ENCODE assay signal across 10 cellular contexts in genomic region chr12:9667403-9667802, GRCh38. TPM values are rescaled to one million over a fixed set of nuclear protein-coding genes. Genes with fewer than 3 reads are reported as not detected.
DNase-seq lines count a peak whose midpoint lies in the region; ATAC-seq and TF ChIP-seq lines count a peak whose summit lies in the region.
"Had no signal": no experiment of that assay in that cellular context is flagged by ENCODE, and none has a peak within 500 bp of the region (broad histone marks: within the 10 kb centered on the region; RNA-seq: fewer than 3 reads in every experiment).

No MANE protein-coding gene starts in this region.

- H3K4me3 Mint-ChIP-seq in activated CD4-positive, alpha-beta T cell treated with anti-CD3 and anti-CD28 coated beads for 36 hours: peak overlapping the region; percentile 93

- peak; percentile 54 for ATAC-seq in activated CD4-positive, alpha-beta T cell treated with anti-CD3 and anti-CD28 coated beads for 36 hours
- peak; percentile 50 for ATAC-seq in GM21737 (IDR thresholded peaks at IDR 0.05; ENCODE audit: unreplicated experiment)

- peak overlapping the region; percentile 99 for H3K27ac Mint-ChIP-seq in activated CD4-positive, alpha-beta T cell treated with anti-CD3 and anti-CD28 coated beads for 36 hours

- TF ChIP-seq CTCF in MM.1S (IDR thresholded peaks at IDR 0.05; ENCODE audit: low read length) (peak; percentile 8; the same call in 1 of the 2 replicates), osteoblast (IDR thresholded peaks at IDR 0.05; ENCODE audit: extremely low read depth, low read depth, low read length) (no peak)

- POLR2A ChIA-PET in activated CD4-positive, alpha-beta T cell treated with anti-CD3 and anti-CD28 coated beads for 36 hours (lab: Charles Lee): interaction anchor here (1.0 to 7.0 kb wide), 4 partner anchors 11 to 93 kb away, joined by 4 to 190 read pairs (median 51); partner anchors contain the start of gene CD69

- H3K79me2 ChIP-seq in MM.1S (ENCODE audit: low read length) (no peaks in the 10 kb centered on the region), osteoblast (ENCODE audit: insufficient read depth, low read length) (no peaks in the 10 kb centered on the region)

- DNase-seq in activated CD4-positive, alpha-beta T cell treated with anti-CD3 and anti-CD28 coated beads for 36 hours: peak; percentile 45
- no peak for DNase-seq in activated CD4-positive, alpha-beta T cell treated with anti-CD3 and anti-CD28 coated beads for 1 hour
- DNase-seq in MM.1S: peak; percentile 58
- DNase-seq in osteoblast (ENCODE audit: insufficient read length, low spot score, missing footprints): no peak
- no peak for DNase-seq in T-helper 9 cell
- DNase-seq in COLO668 (lab: John Stamatoyannopoulos, UW; ENCODE audit: unreplicated experiment): no peak
- DNase-seq in activated gamma-delta T cell treated with Interleukin-2 at 50 U/mL for 16 hours: no peak
- DNase-seq: 8988T, Kasumi-1 had no signal

- H3K4me3 ChIP-seq in MM.1S (ENCODE audit: low read length): 0 out of 2 replicates have a peak overlapping the region, but pooled peaks have one; percentile 0
- H3K4me3 ChIP-seq in osteoblast (ENCODE audit: insufficient read depth, low read length): no peak overlapping the region

- H3K9me2 ChIP-seq in MM.1S (replicated peaks; ENCODE audit: insufficient read depth, low read length): no peaks in the 10 kb centered on the region

- H3K9me3 ChIP-seq in MM.1S (replicated peaks; ENCODE audit: insufficient read depth, low read length) (no peaks in the 10 kb centered on the region), osteoblast (ENCODE audit: low read depth, low read length) (no peaks in the 10 kb centered on the region)

- H3K9me3 Mint-ChIP-seq in activated CD4-positive, alpha-beta T cell treated with anti-CD3 and anti-CD28 coated beads for 36 hours (ENCODE audit: low read depth): peaks cover 3% of the 10 kb centered on the region

- no peak overlapping the region for H2AFZ ChIP-seq in MM.1S (ENCODE audit: low read length)
- no peak overlapping the region for H2AFZ ChIP-seq in osteoblast (ENCODE audit: low read length)

- peak overlapping the region; percentile 20; the same call in 1 of the 2 replicates for H3K4me2 ChIP-seq in MM.1S (ENCODE audit: low read depth, low read length)
- H3K4me2 ChIP-seq in osteoblast (ENCODE audit: insufficient read depth, low read length): peak overlapping the region; percentile 20

- peaks cover 63% of the 10 kb centered on the region for H3K4me1 Mint-ChIP-seq in activated CD4-positive, alpha-beta T cell treated with anti-CD3 and anti-CD28 coated beads for 36 hours

- H4K20me1 ChIP-seq in MM.1S (ENCODE audit: insufficient read depth, low read length) (no peaks in the 10 kb centered on the region), osteoblast (ENCODE audit: insufficient read depth, low read length) (no peaks in the 10 kb centered on the region)

- H3K27me3 Mint-ChIP-seq in activated CD4-positive, alpha-beta T cell treated with anti-CD3 and anti-CD28 coated beads for 36 hours: no peaks in the 10 kb centered on the region

- intact Hi-C loops in activated CD4-positive, alpha-beta T cell treated with anti-CD3 and anti-CD28 coated beads for 36 hours (cut with DNase I, micrococcal nuclease): loop anchor here (5.0 kb wide), 3 partner anchors 200 to 715 kb away; partner anchors contain the start of genes CLEC2B (in 1 of the 2) and GABARAPL1 (in 1 of the 2)

- H3K4me1 ChIP-seq in MM.1S (ENCODE audit: low read length) (no peaks in the 10 kb centered on the region; the same call in 1 of the 2 replicates), osteoblast (ENCODE audit: insufficient read depth, low read length) (peaks cover 12% of the 10 kb centered on the region)

- H3K27ac ChIP-seq in MM.1S (ENCODE audit: low read length): peak overlapping the region; percentile 39; the same call in 1 of the 2 replicates
- no peak overlapping the region for H3K27ac ChIP-seq in osteoblast (ENCODE audit: low read depth, low read length)

- no peaks in the 10 kb centered on the region for H3K27me3 ChIP-seq in MM.1S (replicated peaks; ENCODE audit: insufficient read depth, low read length)
- H3K27me3 ChIP-seq in osteoblast (ENCODE audit: insufficient read depth, low read length): no peaks in the 10 kb centered on the region

- H3K36me3 Mint-ChIP-seq in activated CD4-positive, alpha-beta T cell treated with anti-CD3 and anti-CD28 coated beads for 36 hours (ENCODE audit: low read depth): peaks cover 80% of the 10 kb centered on the region

- H3K36me3 ChIP-seq in MM.1S (replicated peaks; ENCODE audit: insufficient read depth, low read length): no peaks in the 10 kb centered on the region; the same call in 1 of the 2 replicates
- peaks cover 3% of the 10 kb centered on the region for H3K36me3 ChIP-seq in osteoblast (ENCODE audit: insufficient read depth, low read length)

- no peak overlapping the region for H3K9ac ChIP-seq in MM.1S (ENCODE audit: low read length)

- CTCF ChIA-PET in activated CD4-positive, alpha-beta T cell treated with anti-CD3 and anti-CD28 coated beads for 36 hours (lab: Charles Lee): interaction anchor here (1.7 to 11.5 kb wide), 5 partner anchors 9 to 75 kb away, joined by 5 to 124 read pairs (median 10); no protein-coding TSS in a partner anchor

- peaks cover 4% of the 10 kb centered on the region; the same call in 1 of the 2 replicates for H3F3A ChIP-seq in MM.1S (ENCODE audit: insufficient read depth, low read length)

RNA-seq across cellular contexts. Expression of gene CLEC2D, which starts 2.1 kb away (rescaled TPM):
- total RNA-seq in activated CD4-positive, alpha-beta T cell treated with anti-CD3 and anti-CD28 coated beads for 36 hours: 100 to 1,000 TPM; 190 to 212 TPM
- 9.4 TPM in 2 replicates for total RNA-seq in osteoblast

RNA-seq across cellular contexts. Expression of gene KLRB1, which starts 59.7 kb away (rescaled TPM):
- total RNA-seq in activated CD4-positive, alpha-beta T cell treated with anti-CD3 and anti-CD28 coated beads for 36 hours: under 1 TPM; 0.40 to 0.87 TPM
- total RNA-seq in osteoblast: not detected in 2 replicates

Comparison
In these comparisons a context has a peak if more than half of its experiments do, and no peak if none do; other contexts are left out.
1. DNase-seq: peak in activated CD4-positive, alpha-beta T cell treated with anti-CD3 and anti-CD28 coated beads for 36 hours (single experiment) and MM.1S (single experiment); none in activated CD4-positive, alpha-beta T cell treated with anti-CD3 and anti-CD28 coated beads for 1 hour (single experiment), osteoblast (single experiment), T-helper 9 cell (single experiment), COLO668 (single experiment) and activated gamma-delta T cell treated with Interleukin-2 at 50 U/mL for 16 hours (single experiment).
2. RNA of gene CLEC2D, which starts 2.1 kb away (total RNA-seq): 190 to 212 TPM in activated CD4-positive, alpha-beta T cell treated with anti-CD3 and anti-CD28 coated beads for 36 hours; 9.4 TPM in osteoblast; every median in the first group is over 10 times any median in the second.